Comparison of ENCODE assay signal across 1 cellular context in the genomic region with DNA sequence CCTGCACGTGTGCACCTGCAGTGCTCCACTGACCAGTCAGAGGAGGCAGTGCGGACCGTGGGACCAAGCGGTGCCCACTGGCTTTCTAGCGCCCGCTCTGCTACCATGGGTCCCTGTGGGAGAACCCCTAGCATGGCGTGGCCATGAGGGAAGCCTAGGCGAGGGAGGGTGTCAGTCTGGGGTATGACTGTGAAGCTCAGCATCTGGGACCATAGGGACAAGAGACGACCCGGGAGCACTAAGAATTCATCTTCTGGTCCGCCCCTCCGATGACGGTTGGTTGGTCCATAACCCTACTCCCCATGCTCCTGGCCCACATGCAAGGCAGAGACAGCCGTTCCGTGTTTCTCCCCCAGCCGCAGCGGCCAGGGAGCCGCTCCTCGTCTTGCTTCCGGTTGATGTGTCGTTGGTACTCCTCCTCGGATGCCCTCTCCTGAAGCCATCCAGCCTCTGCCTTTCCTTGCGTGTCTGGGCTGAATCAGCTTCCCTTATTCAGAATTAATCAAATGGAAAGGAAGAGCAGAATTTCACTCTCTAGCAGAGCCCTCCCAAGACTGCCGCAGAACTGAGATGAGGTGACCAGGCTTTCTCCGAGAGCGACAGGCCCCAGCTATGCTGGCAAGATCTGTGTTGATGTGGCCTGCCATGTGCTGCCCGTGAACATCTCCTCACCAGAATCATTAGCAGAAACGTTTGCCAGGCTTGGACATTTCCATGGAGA.
TF ChIP-seq lines count a peak whose summit lies in the region.

No MANE protein-coding gene starts in this region.

TF ChIP-seq in HepG2, 621 proteins besides CTCF, POLR2A, EP300 and RAD21 (continues in another document):
- TF ChIP-seq HES4 (CRISPR knock-in tag; IDR thresholded peaks at IDR 0.05; ENCODE audit: borderline replicate concordance) (no peak), ZNF350 (CRISPR knock-in tag; IDR thresholded peaks at IDR 0.05; ENCODE audit: borderline replicate concordance, low read depth) (0 out of 2 replicates have a peak, but pooled peaks have one; percentile 42), HMG20A (CRISPR knock-in tag; IDR thresholded peaks at IDR 0.05; ENCODE audit: borderline replicate concordance) (no peak), ZNF83 (CRISPR knock-in tag; IDR thresholded peaks at IDR 0.05; ENCODE audit: borderline replicate concordance) (0 out of 2 replicates have a peak, but pooled peaks have one; percentile 60), ZMAT3 (CRISPR knock-in tag; conservative IDR thresholded peaks at IDR 0.05) (no peak), NBN (conservative IDR thresholded peaks at IDR 0.05) (no peak), SIN3A (IDR thresholded peaks at IDR 0.05; ENCODE audit: borderline replicate concordance, low read depth, low read length) (no peak), ZNF557 (CRISPR knock-in tag; IDR thresholded peaks at IDR 0.05) (no peak), KAT7 (CRISPR knock-in tag; IDR thresholded peaks at IDR 0.05; ENCODE audit: borderline replicate concordance) (no peak), ZNF224 (CRISPR knock-in tag; IDR thresholded peaks at IDR 0.05) (no peak), NONO (IDR thresholded peaks at IDR 0.05) (no peak), NONO (CRISPR knock-in tag; conservative IDR thresholded peaks at IDR 0.05) (0 out of 2 replicates have a peak, but pooled peaks have one; percentile 46), HOXA7 (CRISPR knock-in tag; IDR thresholded peaks at IDR 0.05) (no peak), JDP2 (CRISPR knock-in tag; IDR thresholded peaks at IDR 0.05; ENCODE audit: borderline replicate concordance) (no peak), MLLT10 (CRISPR knock-in tag; IDR thresholded peaks at IDR 0.05) (no peak), ZNF251 (CRISPR knock-in tag; IDR thresholded peaks at IDR 0.05) (no peak), ATF7-NPFF (CRISPR knock-in tag; IDR thresholded peaks at IDR 0.05; ENCODE audit: low read depth) (peak; percentile 15; the same call in 1 of the 2 replicates), HNF4A (CRISPR knock-in tag; IDR thresholded peaks at IDR 0.05) (no peak), SIN3B (IDR thresholded peaks at IDR 0.05; ENCODE audit: low read length) (no peak), ZNF143 (CRISPR knock-in tag; IDR thresholded peaks at IDR 0.05) (no peak), TBX2 (CRISPR knock-in tag; IDR thresholded peaks at IDR 0.05; ENCODE audit: borderline replicate concordance) (no peak), HMGA1 (CRISPR knock-in tag; conservative IDR thresholded peaks at IDR 0.05) (no peak), EEA1 (CRISPR knock-in tag; IDR thresholded peaks at IDR 0.05; ENCODE audit: borderline replicate concordance) (no peak), ZNF768 (CRISPR knock-in tag; IDR thresholded peaks at IDR 0.05) (no peak; the same call in 1 of the 2 replicates), ZNF382 (CRISPR knock-in tag; IDR thresholded peaks at IDR 0.05; ENCODE audit: borderline replicate concordance) (no peak), PRPF4 (IDR thresholded peaks at IDR 0.05; ENCODE audit: low read depth, low read length, poor library complexity, severe bottlenecking) (no peak), PAF1 (CRISPR knock-in tag; IDR thresholded peaks at IDR 0.05) (peak; percentile 51), SMAD3 (CRISPR knock-in tag; IDR thresholded peaks at IDR 0.05) (no peak), ZNF12 (CRISPR knock-in tag; IDR thresholded peaks at IDR 0.05) (no peak), TMF1 (CRISPR knock-in tag; IDR thresholded peaks at IDR 0.05; ENCODE audit: low read depth) (no peak), ZNF317 (CRISPR knock-in tag; IDR thresholded peaks at IDR 0.05) (no peak), ZNF292 (CRISPR knock-in tag; IDR thresholded peaks at IDR 0.05; ENCODE audit: borderline replicate concordance, low read depth) (peak; percentile 16; the same call in 1 of the 2 replicates), NCOA5 (CRISPR knock-in tag; IDR thresholded peaks at IDR 0.05) (0 out of 2 replicates have a peak, but pooled peaks have one; percentile 54), ZNF230 (CRISPR knock-in tag; IDR thresholded peaks at IDR 0.05) (no peak), ZNF264 (CRISPR knock-in tag; IDR thresholded peaks at IDR 0.05) (no peak), KDM4B (CRISPR knock-in tag; IDR thresholded peaks at IDR 0.05) (no peak), NCOA1 (CRISPR knock-in tag; IDR thresholded peaks at IDR 0.05) (no peak), CHCHD3 (CRISPR knock-in tag; IDR thresholded peaks at IDR 0.05) (no peak), ZSCAN29 (CRISPR knock-in tag; conservative IDR thresholded peaks at IDR 0.05) (no peak), RARG (CRISPR knock-in tag; IDR thresholded peaks at IDR 0.05; ENCODE audit: low read depth) (no peak), ZSCAN21 (CRISPR knock-in tag; IDR thresholded peaks at IDR 0.05; ENCODE audit: borderline replicate concordance) (peak; percentile 36; the same call in 1 of the 2 replicates), ZNF792 (CRISPR knock-in tag; IDR thresholded peaks at IDR 0.05) (no peak), RXRB (CRISPR knock-in tag; IDR thresholded peaks at IDR 0.05; ENCODE audit: borderline replicate concordance) (no peak; the same call in 1 of the 2 replicates), RFX5 (IDR thresholded peaks at IDR 0.05; ENCODE audit: low read depth, low read length) (no peak), ZNF329 (CRISPR knock-in tag; IDR thresholded peaks at IDR 0.05; ENCODE audit: low read depth) (0 out of 2 replicates have a peak, but pooled peaks have one; percentile 25), EHMT2 (IDR thresholded peaks at IDR 0.05; ENCODE audit: borderline replicate concordance, low read depth, low read length) (no peak), GZF1 (CRISPR knock-in tag; IDR thresholded peaks at IDR 0.05) (no peak), TBP (CRISPR knock-in tag; IDR thresholded peaks at IDR 0.05) (no peak), SPEN (CRISPR knock-in tag; IDR thresholded peaks at IDR 0.05; ENCODE audit: low read depth) (no peak), ZNF354B (CRISPR knock-in tag; IDR thresholded peaks at IDR 0.05) (no peak)
- TF ChIP-seq, protein P1, sequence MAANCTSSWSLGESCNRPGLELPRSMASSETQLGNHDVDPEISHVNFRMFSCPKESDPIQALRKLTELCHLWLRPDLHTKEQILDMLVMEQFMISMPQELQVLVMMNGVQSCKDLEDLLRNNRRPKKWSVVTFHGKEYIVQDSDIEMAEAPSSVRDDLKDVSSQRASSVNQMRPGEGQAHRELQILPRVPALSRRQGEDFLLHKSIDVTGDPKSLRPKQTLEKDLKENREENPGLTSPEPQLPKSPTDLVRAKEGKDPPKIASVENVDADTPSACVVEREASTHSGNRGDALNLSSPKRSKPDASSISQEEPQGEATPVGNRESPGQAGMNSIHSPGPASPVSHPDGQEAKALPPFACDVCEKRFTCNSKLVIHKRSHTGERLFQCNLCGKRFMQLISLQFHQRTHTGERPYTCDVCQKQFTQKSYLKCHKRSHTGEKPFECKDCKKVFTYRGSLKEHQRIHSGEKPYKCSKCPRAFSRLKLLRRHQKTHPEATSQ (CRISPR knock-in tag; IDR thresholded peaks at IDR 0.05; ENCODE audit: borderline replicate concordance), result no peak
- TF ChIP-seq, protein P2, sequence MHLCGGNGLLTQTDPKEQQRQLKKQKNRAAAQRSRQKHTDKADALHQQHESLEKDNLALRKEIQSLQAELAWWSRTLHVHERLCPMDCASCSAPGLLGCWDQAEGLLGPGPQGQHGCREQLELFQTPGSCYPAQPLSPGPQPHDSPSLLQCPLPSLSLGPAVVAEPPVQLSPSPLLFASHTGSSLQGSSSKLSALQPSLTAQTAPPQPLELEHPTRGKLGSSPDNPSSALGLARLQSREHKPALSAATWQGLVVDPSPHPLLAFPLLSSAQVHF (CRISPR knock-in tag; IDR thresholded peaks at IDR 0.05), result no peak
- TF ChIP-seq, protein P3, sequence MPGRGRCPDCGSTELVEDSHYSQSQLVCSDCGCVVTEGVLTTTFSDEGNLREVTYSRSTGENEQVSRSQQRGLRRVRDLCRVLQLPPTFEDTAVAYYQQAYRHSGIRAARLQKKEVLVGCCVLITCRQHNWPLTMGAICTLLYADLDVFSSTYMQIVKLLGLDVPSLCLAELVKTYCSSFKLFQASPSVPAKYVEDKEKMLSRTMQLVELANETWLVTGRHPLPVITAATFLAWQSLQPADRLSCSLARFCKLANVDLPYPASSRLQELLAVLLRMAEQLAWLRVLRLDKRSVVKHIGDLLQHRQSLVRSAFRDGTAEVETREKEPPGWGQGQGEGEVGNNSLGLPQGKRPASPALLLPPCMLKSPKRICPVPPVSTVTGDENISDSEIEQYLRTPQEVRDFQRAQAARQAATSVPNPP (CRISPR knock-in tag; IDR thresholded peaks at IDR 0.05), result no peak
- TF ChIP-seq, protein P4, sequence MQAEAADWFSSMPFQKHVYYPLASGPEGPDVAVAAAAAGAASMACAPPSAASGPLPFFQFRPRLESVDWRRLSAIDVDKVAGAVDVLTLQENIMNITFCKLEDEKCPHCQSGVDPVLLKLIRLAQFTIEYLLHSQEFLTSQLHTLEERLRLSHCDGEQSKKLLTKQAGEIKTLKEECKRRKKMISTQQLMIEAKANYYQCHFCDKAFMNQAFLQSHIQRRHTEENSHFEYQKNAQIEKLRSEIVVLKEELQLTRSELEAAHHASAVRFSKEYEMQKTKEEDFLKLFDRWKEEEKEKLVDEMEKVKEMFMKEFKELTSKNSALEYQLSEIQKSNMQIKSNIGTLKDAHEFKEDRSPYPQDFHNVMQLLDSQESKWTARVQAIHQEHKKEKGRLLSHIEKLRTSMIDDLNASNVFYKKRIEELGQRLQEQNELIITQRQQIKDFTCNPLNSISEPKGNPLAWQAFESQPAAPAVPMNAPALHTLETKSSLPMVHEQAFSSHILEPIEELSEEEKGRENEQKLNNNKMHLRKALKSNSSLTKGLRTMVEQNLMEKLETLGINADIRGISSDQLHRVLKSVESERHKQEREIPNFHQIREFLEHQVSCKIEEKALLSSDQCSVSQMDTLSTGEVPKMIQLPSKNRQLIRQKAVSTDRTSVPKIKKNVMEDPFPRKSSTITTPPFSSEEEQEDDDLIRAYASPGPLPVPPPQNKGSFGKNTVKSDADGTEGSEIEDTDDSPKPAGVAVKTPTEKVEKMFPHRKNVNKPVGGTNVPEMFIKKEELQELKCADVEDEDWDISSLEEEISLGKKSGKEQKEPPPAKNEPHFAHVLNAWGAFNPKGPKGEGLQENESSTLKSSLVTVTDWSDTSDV (CRISPR knock-in tag; IDR thresholded peaks at IDR 0.05), result no peak
- TF ChIP-seq, protein P5, sequence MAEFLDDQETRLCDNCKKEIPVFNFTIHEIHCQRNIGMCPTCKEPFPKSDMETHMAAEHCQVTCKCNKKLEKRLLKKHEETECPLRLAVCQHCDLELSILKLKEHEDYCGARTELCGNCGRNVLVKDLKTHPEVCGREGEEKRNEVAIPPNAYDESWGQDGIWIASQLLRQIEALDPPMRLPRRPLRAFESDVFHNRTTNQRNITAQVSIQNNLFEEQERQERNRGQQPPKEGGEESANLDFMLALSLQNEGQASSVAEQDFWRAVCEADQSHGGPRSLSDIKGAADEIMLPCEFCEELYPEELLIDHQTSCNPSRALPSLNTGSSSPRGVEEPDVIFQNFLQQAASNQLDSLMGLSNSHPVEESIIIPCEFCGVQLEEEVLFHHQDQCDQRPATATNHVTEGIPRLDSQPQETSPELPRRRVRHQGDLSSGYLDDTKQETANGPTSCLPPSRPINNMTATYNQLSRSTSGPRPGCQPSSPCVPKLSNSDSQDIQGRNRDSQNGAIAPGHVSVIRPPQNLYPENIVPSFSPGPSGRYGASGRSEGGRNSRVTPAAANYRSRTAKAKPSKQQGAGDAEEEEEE (CRISPR knock-in tag; IDR thresholded peaks at IDR 0.05; ENCODE audit: borderline replicate concordance), result no peak
- TF ChIP-seq, protein P6, sequence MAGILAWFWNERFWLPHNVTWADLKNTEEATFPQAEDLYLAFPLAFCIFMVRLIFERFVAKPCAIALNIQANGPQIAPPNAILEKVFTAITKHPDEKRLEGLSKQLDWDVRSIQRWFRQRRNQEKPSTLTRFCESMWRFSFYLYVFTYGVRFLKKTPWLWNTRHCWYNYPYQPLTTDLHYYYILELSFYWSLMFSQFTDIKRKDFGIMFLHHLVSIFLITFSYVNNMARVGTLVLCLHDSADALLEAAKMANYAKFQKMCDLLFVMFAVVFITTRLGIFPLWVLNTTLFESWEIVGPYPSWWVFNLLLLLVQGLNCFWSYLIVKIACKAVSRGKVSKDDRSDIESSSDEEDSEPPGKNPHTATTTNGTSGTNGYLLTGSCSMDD (CRISPR knock-in tag; IDR thresholded peaks at IDR 0.05), result 0 out of 2 replicates have a peak, but pooled peaks have one; percentile 32
- TF ChIP-seq, protein P7, sequence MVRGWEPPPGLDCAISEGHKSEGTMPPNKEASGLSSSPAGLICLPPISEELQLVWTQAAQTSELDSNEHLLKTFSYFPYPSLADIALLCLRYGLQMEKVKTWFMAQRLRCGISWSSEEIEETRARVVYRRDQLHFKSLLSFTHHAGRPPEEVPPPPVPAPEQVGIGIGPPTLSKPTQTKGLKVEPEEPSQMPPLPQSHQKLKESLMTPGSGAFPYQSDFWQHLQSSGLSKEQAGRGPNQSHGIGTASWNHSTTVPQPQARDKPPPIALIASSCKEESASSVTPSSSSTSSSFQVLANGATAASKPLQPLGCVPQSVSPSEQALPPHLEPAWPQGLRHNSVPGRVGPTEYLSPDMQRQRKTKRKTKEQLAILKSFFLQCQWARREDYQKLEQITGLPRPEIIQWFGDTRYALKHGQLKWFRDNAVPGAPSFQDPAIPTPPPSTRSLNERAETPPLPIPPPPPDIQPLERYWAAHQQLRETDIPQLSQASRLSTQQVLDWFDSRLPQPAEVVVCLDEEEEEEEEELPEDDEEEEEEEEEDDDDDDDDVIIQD (CRISPR knock-in tag; IDR thresholded peaks at IDR 0.05; ENCODE audit: low read depth), result no peak
- TF ChIP-seq, protein P8, sequence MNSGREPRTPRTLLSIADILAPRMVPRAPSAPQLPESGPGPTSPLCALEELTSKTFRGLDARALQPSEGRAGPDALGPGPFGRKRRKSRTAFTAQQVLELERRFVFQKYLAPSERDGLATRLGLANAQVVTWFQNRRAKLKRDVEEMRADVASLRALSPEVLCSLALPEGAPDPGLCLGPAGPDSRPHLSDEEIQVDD (CRISPR knock-in tag; IDR thresholded peaks at IDR 0.05; ENCODE audit: borderline replicate concordance), result no peak
- TF ChIP-seq, protein P9, sequence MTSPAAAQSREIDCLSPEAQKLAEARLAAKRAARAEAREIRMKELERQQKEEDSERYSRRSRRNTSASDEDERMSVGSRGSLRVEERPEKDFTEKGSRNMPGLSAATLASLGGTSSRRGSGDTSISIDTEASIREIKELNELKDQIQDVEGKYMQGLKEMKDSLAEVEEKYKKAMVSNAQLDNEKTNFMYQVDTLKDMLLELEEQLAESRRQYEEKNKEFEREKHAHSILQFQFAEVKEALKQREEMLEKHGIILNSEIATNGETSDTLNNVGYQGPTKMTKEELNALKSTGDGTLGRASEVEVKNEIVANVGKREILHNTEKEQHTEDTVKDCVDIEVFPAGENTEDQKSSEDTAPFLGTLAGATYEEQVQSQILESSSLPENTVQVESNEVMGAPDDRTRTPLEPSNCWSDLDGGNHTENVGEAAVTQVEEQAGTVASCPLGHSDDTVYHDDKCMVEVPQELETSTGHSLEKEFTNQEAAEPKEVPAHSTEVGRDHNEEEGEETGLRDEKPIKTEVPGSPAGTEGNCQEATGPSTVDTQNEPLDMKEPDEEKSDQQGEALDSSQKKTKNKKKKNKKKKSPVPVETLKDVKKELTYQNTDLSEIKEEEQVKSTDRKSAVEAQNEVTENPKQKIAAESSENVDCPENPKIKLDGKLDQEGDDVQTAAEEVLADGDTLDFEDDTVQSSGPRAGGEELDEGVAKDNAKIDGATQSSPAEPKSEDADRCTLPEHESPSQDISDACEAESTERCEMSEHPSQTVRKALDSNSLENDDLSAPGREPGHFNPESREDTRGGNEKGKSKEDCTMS (CRISPR knock-in tag; conservative IDR thresholded peaks at IDR 0.05), result no peak
